In genomic region chr16:78045865-78046581, GRCh38 we compare ENCODE assay signal across 1 cellular context.
TF ChIP-seq lines count a peak whose summit lies in the region.

No MANE protein-coding gene starts in this region.

TF ChIP-seq in HepG2, 621 proteins besides CTCF, POLR2A, EP300 and RAD21 (continued from another document and continues in another):
- TF ChIP-seq ZBTB40 (IDR thresholded peaks at IDR 0.05) (no peak), ZBTB40 (CRISPR knock-in tag; IDR thresholded peaks at IDR 0.05) (peak; percentile 94), ATRX (CRISPR knock-in tag; IDR thresholded peaks at IDR 0.05; ENCODE audit: borderline replicate concordance) (no peak), ZNF331 (CRISPR knock-in tag; IDR thresholded peaks at IDR 0.05) (peak; percentile 98), ZNF644 (CRISPR knock-in tag; IDR thresholded peaks at IDR 0.05; ENCODE audit: low read depth) (peak; percentile 95), ZHX2 (IDR thresholded peaks at IDR 0.05; ENCODE audit: low read depth) (0 out of 2 replicates have a peak, but pooled peaks have one; percentile 13), ZHX2 (CRISPR knock-in tag; IDR thresholded peaks at IDR 0.05; ENCODE audit: borderline replicate concordance) (peak; percentile 99), GLI4 (CRISPR knock-in tag; IDR thresholded peaks at IDR 0.05; ENCODE audit: borderline replicate concordance) (peak; percentile 95), ATF2 (CRISPR knock-in tag; IDR thresholded peaks at IDR 0.05) (peak; percentile 90), ZNF343 (CRISPR knock-in tag; IDR thresholded peaks at IDR 0.05) (peak; percentile 93), ZNF577 (CRISPR knock-in tag; IDR thresholded peaks at IDR 0.05; ENCODE audit: borderline replicate concordance, low read depth) (0 out of 2 replicates have a peak, but pooled peaks have one; percentile 92), ZNF337 (CRISPR knock-in tag; IDR thresholded peaks at IDR 0.05; ENCODE audit: borderline replicate concordance, low read depth) (peak; percentile 83; the same call in 1 of the 2 replicates), SSRP1 (CRISPR knock-in tag; IDR thresholded peaks at IDR 0.05) (0 out of 2 replicates have a peak, but pooled peaks have one; percentile 63), KLF15 (CRISPR knock-in tag; IDR thresholded peaks at IDR 0.05; ENCODE audit: borderline replicate concordance) (peak; percentile 99), GTF3A (CRISPR knock-in tag; conservative IDR thresholded peaks at IDR 0.05) (no peak), BHLHE40 (IDR thresholded peaks at IDR 0.05; ENCODE audit: low read length) (no peak; the same call in 1 of the 2 replicates), ZFP91 (CRISPR knock-in tag; IDR thresholded peaks at IDR 0.05; ENCODE audit: borderline replicate concordance) (peak; percentile 89), ZBTB42 (CRISPR knock-in tag; IDR thresholded peaks at IDR 0.05) (peak; percentile 83; the same call in 1 of the 2 replicates), ZBTB26 (CRISPR knock-in tag; IDR thresholded peaks at IDR 0.05; ENCODE audit: borderline replicate concordance) (peak; percentile 96), TERF1 (CRISPR knock-in tag; IDR thresholded peaks at IDR 0.05) (peak; percentile 69; the same call in 1 of the 2 replicates), MAFG (CRISPR knock-in tag; IDR thresholded peaks at IDR 0.05) (peak; percentile 45), SYNCRIP (IDR thresholded peaks at IDR 0.05; ENCODE audit: insufficient read depth, low read depth, low read length) (no peak), MTERF4 (CRISPR knock-in tag; IDR thresholded peaks at IDR 0.05) (peak; percentile 99), ZSCAN9 (CRISPR knock-in tag; IDR thresholded peaks at IDR 0.05; ENCODE audit: borderline replicate concordance) (peak; percentile 99), ZSCAN12 (CRISPR knock-in tag; IDR thresholded peaks at IDR 0.05) (peak; percentile 99), CEBPB (IDR thresholded peaks at IDR 0.05; ENCODE audit: borderline replicate concordance, low read depth, low read length) (no peak), XRCC5 (optimal IDR thresholded peaks at IDR 0.05; ENCODE audit: low read length) (peak; percentile 85), TMF1 (CRISPR knock-in tag; IDR thresholded peaks at IDR 0.05; ENCODE audit: low read depth) (peak; percentile 100), ONECUT2 (CRISPR knock-in tag; IDR thresholded peaks at IDR 0.05) (peak; percentile 76), ZUFSP (CRISPR knock-in tag; IDR thresholded peaks at IDR 0.05; ENCODE audit: borderline replicate concordance) (peak; percentile 94), ZNF530 (CRISPR knock-in tag; IDR thresholded peaks at IDR 0.05; ENCODE audit: low read depth) (peak; percentile 98), ZNF891 (CRISPR knock-in tag; IDR thresholded peaks at IDR 0.05) (peak; percentile 99), MXD4 (CRISPR knock-in tag; IDR thresholded peaks at IDR 0.05) (peak; percentile 97), TOE1 (CRISPR knock-in tag; IDR thresholded peaks at IDR 0.05) (peak; percentile 68; the same call in 1 of the 2 replicates), ZNF484 (CRISPR knock-in tag; IDR thresholded peaks at IDR 0.05; ENCODE audit: borderline replicate concordance, low read depth) (peak; percentile 97; the same call in 1 of the 2 replicates)
